In the genomic region with DNA sequence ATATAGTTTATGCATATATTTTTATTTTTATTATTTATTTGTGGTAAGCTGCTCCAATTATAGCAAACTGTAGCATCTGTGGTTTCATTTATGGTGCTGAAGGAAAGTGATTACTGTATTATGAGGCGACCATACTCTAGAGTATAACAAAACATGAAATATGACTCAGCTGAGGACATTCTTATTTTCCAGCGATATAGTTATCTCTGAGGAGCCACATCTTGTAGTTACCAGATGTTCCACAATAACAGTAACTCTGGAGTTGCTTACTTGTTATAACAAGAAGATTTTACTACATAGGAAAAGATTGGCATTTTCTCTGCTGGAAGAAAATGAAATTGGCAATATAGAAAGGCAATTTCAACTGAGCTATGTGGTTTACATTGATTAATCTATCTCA, we compare ENCODE assay signal across 17 cellular contexts.
"Had no signal": no experiment of that assay in that cellular context is flagged by ENCODE, and none has a peak within 500 bp of the region (broad histone marks: within the 10 kb centered on the region; RNA-seq: fewer than 3 reads in every experiment).

No MANE protein-coding gene starts in this region.

- ATAC-seq: gastroesophageal sphincter, heart right ventricle, psoas muscle, sciatic nerve had no signal

- H3K4me1 ChIP-seq: esophagus squamous epithelium, psoas muscle, spleen, testis had no signal

- H3K27ac ChIP-seq: coronary artery, esophagus squamous epithelium, gastroesophageal sphincter, heart right ventricle, psoas muscle, spleen, stomach, testis, upper lobe of left lung had no signal

- H3K4me3 ChIP-seq: coronary artery, esophagus squamous epithelium, gastroesophageal sphincter, heart right ventricle, lung, psoas muscle, spleen, stomach, testis, upper lobe of left lung had no signal

- H3K9me3 ChIP-seq: esophagus squamous epithelium, gastroesophageal sphincter, psoas muscle, stomach, testis, upper lobe of left lung had no signal

- DNase-seq: activated CD4-positive, alpha-beta memory T cell treated with anti-CD3 and anti-CD28 coated beads for 36 hours; activated CD4-positive, alpha-beta T cell treated with anti-CD3 and anti-CD28 coated beads for 1 hour; activated naive CD4-positive, alpha-beta T cell treated with anti-CD3 and anti-CD28 coated beads, Interleukin-2, amount 10 ng/mL, durations not matched to agents 7 days and 5 days; activated T-cell treated with anti-CD3 and anti-CD28 coated beads, Interleukin-2, amount 50 U/mL, for 24 hours; central memory CD4-positive, alpha-beta T cell; esophagus squamous epithelium; heart right ventricle; psoas muscle; spleen; stomach; T-helper 9 cell; testis; upper lobe of left lung had no signal

- H3K36me3 ChIP-seq: esophagus squamous epithelium, gastroesophageal sphincter, heart right ventricle, spleen, stomach, upper lobe of left lung had no signal

- H3K27me3 ChIP-seq: esophagus squamous epithelium, gastroesophageal sphincter, heart right ventricle, spleen, stomach, testis, upper lobe of left lung had no signal
